27 cellular contexts compared by ENCODE assay signal in genomic region chr5:120932480-120932879, GRCh38.
"Had no signal": no experiment of that assay in that cellular context is flagged by ENCODE, and none has a peak within 500 bp of the region (broad histone marks: within the 10 kb centered on the region; RNA-seq: fewer than 3 reads in every experiment).

No MANE protein-coding gene starts in this region.

- H3K27me3 Mint-ChIP-seq: naive thymus-derived CD4-positive, alpha-beta T cell had no signal

- H2AFZ ChIP-seq: hepatocyte had no signal

- H3K4me2 ChIP-seq: hepatocyte had no signal

- H3K27ac ChIP-seq: coronary artery, dorsolateral prefrontal cortex, epithelial cell of prostate, esophagus squamous epithelium, gastrocnemius medialis, heart left ventricle, hepatocyte, left lung, lower lobe of right lung had no signal

- FAIRE-seq: colon, endometrium, islet of Langerhans, keratinocyte had no signal

- ATAC-seq: esophagus mucosa; gastrocnemius medialis; heart left ventricle; left cardiac atrium; left lung; left ventricle myocardium superior; lower lobe of right lung; naive thymus-derived CD4-positive, alpha-beta T cell; natural killer cell had no signal

- H3K4me3 ChIP-seq: coronary artery, dorsolateral prefrontal cortex, esophagus squamous epithelium, gastrocnemius medialis, heart left ventricle, hepatocyte, left lung, lower lobe of right lung had no signal

- H3K4me1 Mint-ChIP-seq: naive thymus-derived CD4-positive, alpha-beta T cell; natural killer cell had no signal

- H3K4me1 ChIP-seq: esophagus squamous epithelium, gastrocnemius medialis, heart left ventricle, left lung, lower lobe of right lung had no signal

- DNase-seq: dermis blood vessel endothelial cell; dorsolateral prefrontal cortex; effector CD4-positive, alpha-beta T cell; effector memory CD4-positive, alpha-beta T cell; erythroblast; esophagus squamous epithelium; foreskin fibroblast; foreskin melanocyte; gastrocnemius medialis; heart left ventricle; hypothalamus; left cardiac atrium; left lung; left ventricle myocardium superior; lower lobe of right lung; mesenchymal stem cell; midbrain; naive thymus-derived CD4-positive, alpha-beta T cell; natural killer cell had no signal

- H3K36me3 ChIP-seq: esophagus squamous epithelium, gastrocnemius medialis, heart left ventricle, left lung, lower lobe of right lung had no signal

- H3K27ac Mint-ChIP-seq: naive thymus-derived CD4-positive, alpha-beta T cell; natural killer cell had no signal

- H3K36me3 Mint-ChIP-seq: naive thymus-derived CD4-positive, alpha-beta T cell had no signal

- H3K27me3 ChIP-seq: esophagus squamous epithelium, gastrocnemius medialis, heart left ventricle, hepatocyte, left lung had no signal

- H3K4me3 Mint-ChIP-seq: naive thymus-derived CD4-positive, alpha-beta T cell; natural killer cell had no signal

- H3K9me3 ChIP-seq: esophagus squamous epithelium, gastrocnemius medialis, heart left ventricle, lower lobe of right lung had no signal

- H3K79me2 ChIP-seq: hepatocyte had no signal
